In genomic region chr16:87492721-87493554, GRCh38 we compare ENCODE assay signal across 8 cellular contexts. TPM values are rescaled to one million over a fixed set of nuclear protein-coding genes. Genes with fewer than 3 reads are reported as not detected.
DNase-seq lines count a peak whose midpoint lies in the region; FAIRE-seq and TF ChIP-seq lines count a peak whose summit lies in the region.

ZCCHC14 (minus strand) TSS chr16:87493024; CDS start chr16:87492238, 786 bp downstream.

- TF ChIP-seq CTCF in MM.1S (IDR thresholded peaks at IDR 0.05; ENCODE audit: low read length), result no peak

- peak within 1 kb of the TSS; percentile 66 for H3K4ac ChIP-seq in neuronal stem cell (ENCODE audit: low read length)

- no peak within 1 kb of the TSS for H3K14ac ChIP-seq in neuronal stem cell (ENCODE audit: low read length)

- no peak within 1 kb of the TSS for H3K23ac ChIP-seq in neuronal stem cell (ENCODE audit: low read depth, low read length, poor library complexity)

- H3K4me1 ChIP-seq in ES-I3 (ENCODE audit: insufficient read depth, low read length) (peaks cover 2% of the 10 kb centered on the region; the same call in 1 of the 2 replicates), MM.1S (ENCODE audit: low read length) (no peaks in the 10 kb centered on the region), neuronal stem cell (ENCODE audit: control insufficient read depth in 2 of 2, insufficient read depth in 1 of 2, low read depth in 1 of 2, low read length in 2 of 2) (peaks cover 12 to 28% of the 10 kb centered on the region in 2 donors)

- H3K4me2 ChIP-seq in MM.1S (ENCODE audit: low read depth, low read length) (peak within 1 kb of the TSS; percentile 33; the same call in 1 of the 2 replicates), neuronal stem cell (ENCODE audit: insufficient read depth, low read length, poor library complexity, severe bottlenecking) (peak within 1 kb of the TSS; percentile 91)

- H3K18ac ChIP-seq in neuronal stem cell (ENCODE audit: low read length), result peak within 1 kb of the TSS; percentile 76

- no peaks in the 10 kb centered on the region for H3K9me3 ChIP-seq in ES-I3 (ENCODE audit: control insufficient read depth, insufficient read depth, low read length)
- no peaks in the 10 kb centered on the region for H3K9me3 ChIP-seq in MM.1S (replicated peaks; ENCODE audit: insufficient read depth, low read length)
- H3K9me3 ChIP-seq in neuronal stem cell (replicated peaks in 1 of 2; ENCODE audit: control insufficient read depth in 2 of 2, insufficient read depth in 1 of 2, low read depth in 1 of 2, low read length in 2 of 2), result no peaks in the 10 kb centered on the region

- H3K4me3 ChIP-seq in MM.1S (ENCODE audit: low read length) (peak within 1 kb of the TSS; percentile 48), neuronal stem cell (ENCODE audit: low read length in 2 of 2) (peak within 1 kb of the TSS; percentile 58 to 94)

- H3K36me3 ChIP-seq in ES-I3 (ENCODE audit: insufficient read depth, low read length) (no peaks in the 10 kb centered on the region), MM.1S (replicated peaks; ENCODE audit: insufficient read depth, low read length) (no peaks in the 10 kb centered on the region), neuronal stem cell (replicated peaks in 1 of 2; ENCODE audit: control insufficient read depth in 2 of 2, insufficient read depth in 2 of 2, low read length in 2 of 2) (peaks cover 0 to 2% of the 10 kb centered on the region in 2 donors)

- H3K9ac ChIP-seq in ES-I3 (ENCODE audit: low read depth, low read length), result peak within 1 kb of the TSS; percentile 54
- no peak within 1 kb of the TSS for H3K9ac ChIP-seq in MM.1S (ENCODE audit: low read length)
- peak within 1 kb of the TSS; percentile 91 for H3K9ac ChIP-seq in neuronal stem cell (ENCODE audit: low read depth, low read length, poor library complexity)

- peak; percentile 98 for DNase-seq in H54 (ENCODE audit: insufficient read length, low spot score)
- peak; percentile 91 for DNase-seq in MM.1S
- peak; percentile 93 for DNase-seq in SIG-M5 treated with dmso at 0.1 percent for 504 hours (lab: John Stamatoyannopoulos, UW; ENCODE audit: unreplicated experiment)
- peak; percentile 100 for DNase-seq in activated naive CD4-positive, alpha-beta T cell treated with Interleukin-2 at 50 U/mL for 16 hours
- DNase-seq in frontal cortex (ENCODE audit: low spot score in 2 of 2), result peak; percentile 99
- peak; percentile 98 for DNase-seq in neuronal stem cell (ENCODE audit: low spot score)
- DNase-seq in stromal cell of bone marrow (ENCODE audit: low read depth), result peak; percentile 98

- H2BK15ac ChIP-seq in neuronal stem cell (ENCODE audit: low read length), result no peak within 1 kb of the TSS

- peaks cover 12% of the 10 kb centered on the region for H3K79me1 ChIP-seq in neuronal stem cell (ENCODE audit: low read depth, low read length)

- H3K27me3 ChIP-seq in MM.1S (replicated peaks; ENCODE audit: insufficient read depth, low read length) (no peaks in the 10 kb centered on the region), neuronal stem cell (ENCODE audit: control insufficient read depth in 3 of 3, insufficient read depth in 3 of 3, low read depth in 1 of 3, low read length in 3 of 3) (no peaks in the 10 kb centered on the region)

- no peak within 1 kb of the TSS for H2BK5ac ChIP-seq in neuronal stem cell (ENCODE audit: low read length)

- no peak for FAIRE-seq in H54 (lab: Jason Lieb, UNC)
- FAIRE-seq in frontal cortex (lab: Jason Lieb, UNC), result no peak

- no peaks in the 10 kb centered on the region for H4K20me1 ChIP-seq in MM.1S (ENCODE audit: insufficient read depth, low read length)

- no peak within 1 kb of the TSS for H2BK12ac ChIP-seq in neuronal stem cell (ENCODE audit: low read length)

- H4K8ac ChIP-seq in neuronal stem cell (ENCODE audit: low read depth, low read length), result no peak within 1 kb of the TSS

- H3K79me2 ChIP-seq in MM.1S (ENCODE audit: low read length), result no peaks in the 10 kb centered on the region

- no peak within 1 kb of the TSS for H4K91ac ChIP-seq in neuronal stem cell (ENCODE audit: low read depth, low read length, poor library complexity)

- peak within 1 kb of the TSS; percentile 90 for H2AK5ac ChIP-seq in neuronal stem cell (ENCODE audit: low read depth, low read length)

- no peaks in the 10 kb centered on the region for H3K9me2 ChIP-seq in MM.1S (replicated peaks; ENCODE audit: insufficient read depth, low read length)

- H2AFZ ChIP-seq in MM.1S (ENCODE audit: low read length), result no peak within 1 kb of the TSS
- H2AFZ ChIP-seq in neuronal stem cell (ENCODE audit: low read length), result peak within 1 kb of the TSS; percentile 95

- peak; percentile 87 for TF ChIP-seq POLR2A in H54 (IDR thresholded peaks at IDR 0.05; ENCODE audit: low read depth, low read length)

- WGBS in neuronal stem cell (ENCODE audit: extremely low coverage in 2 of 2, insufficient read length in 2 of 2, insufficient replicate concordance in 1 of 2), 2 donors, result no CpG with 5 or more reads among the region's 116 CpGs

- H3K27ac ChIP-seq in MM.1S (ENCODE audit: low read length) (no peak within 1 kb of the TSS), neuronal stem cell (replicated peaks; ENCODE audit: low read length) (peak within 1 kb of the TSS; percentile 69)

- no peak within 1 kb of the TSS for H2BK120ac ChIP-seq in neuronal stem cell (ENCODE audit: low read depth, low read length)

- H3F3A ChIP-seq in MM.1S (ENCODE audit: insufficient read depth, low read length), result no peaks in the 10 kb centered on the region

RNA-seq across cellular contexts. Expression of gene ZCCHC14, which starts in this region (rescaled TPM):
- total RNA-seq in frontal cortex, result 26.1 TPM
- polyA plus RNA-seq in neuronal stem cell (2013, experiment 1 of 2), result 15.1 TPM
- polyA plus RNA-seq in neuronal stem cell (2013, experiment 2 of 2), result 15.8 TPM
